ENCODE assay signal across 1 cellular context in genomic region chr16:88686439-88687253, GRCh38.
A peak's percentile ranks its signal among the peaks of the same experiment; 100 is the strongest.
TF ChIP-seq lines count a peak whose summit lies in the region.

Gene SNAI3 (minus strand): TSS chr16:88686507. CDS start chr16:88686406, 101 bp downstream.

TF ChIP-seq in HepG2, 621 proteins besides CTCF, POLR2A, EP300 and RAD21 (continued from another document):
- no peak for TF ChIP-seq RNF219 (CRISPR knock-in tag; IDR thresholded peaks at IDR 0.05)
- no peak for TF ChIP-seq SMARCE1 (IDR thresholded peaks at IDR 0.05; ENCODE audit: borderline replicate concordance)
- TF ChIP-seq MXI1 (IDR thresholded peaks at IDR 0.05; ENCODE audit: borderline replicate concordance, low read depth, low read length) = peak; percentile 65; the same call in 1 of the 3 replicates
- TF ChIP-seq HDAC2 (CRISPR knock-in tag; IDR thresholded peaks at IDR 0.05) = no peak
- TF ChIP-seq ZNF747 (CRISPR knock-in tag; IDR thresholded peaks at IDR 0.05; ENCODE audit: borderline replicate concordance) = peak; percentile 63; the same call in 1 of the 2 replicates
- TF ChIP-seq ELF4 (CRISPR knock-in tag; IDR thresholded peaks at IDR 0.05; ENCODE audit: borderline replicate concordance) = no peak
- no peak for TF ChIP-seq NR1H2 (CRISPR knock-in tag; IDR thresholded peaks at IDR 0.05; ENCODE audit: borderline replicate concordance, low read depth)
- TF ChIP-seq SP2 (CRISPR knock-in tag; IDR thresholded peaks at IDR 0.05) = peak; percentile 67
- no peak for TF ChIP-seq HOXD1 (CRISPR knock-in tag; IDR thresholded peaks at IDR 0.05)
- TF ChIP-seq ZNF749 (CRISPR knock-in tag; IDR thresholded peaks at IDR 0.05; ENCODE audit: borderline replicate concordance) = 0 out of 2 replicates have a peak, but pooled peaks have one; percentile 23
- 0 out of 2 replicates have a peak, but pooled peaks have one; percentile 9 for TF ChIP-seq ZBTB7B (CRISPR knock-in tag; IDR thresholded peaks at IDR 0.05)
- TF ChIP-seq TIGD3 (CRISPR knock-in tag; IDR thresholded peaks at IDR 0.05; ENCODE audit: borderline replicate concordance) = no peak
- TF ChIP-seq ZNF558 (CRISPR knock-in tag; IDR thresholded peaks at IDR 0.05; ENCODE audit: borderline replicate concordance) = 0 out of 2 replicates have a peak, but pooled peaks have one; percentile 63
- TF ChIP-seq CENPX (CRISPR knock-in tag; IDR thresholded peaks at IDR 0.05) = no peak
- no peak for TF ChIP-seq ZBTB33 (CRISPR knock-in tag; IDR thresholded peaks at IDR 0.05)
- TF ChIP-seq ZNF280B (CRISPR knock-in tag; IDR thresholded peaks at IDR 0.05; ENCODE audit: borderline replicate concordance) = peak; percentile 90
- 0 out of 2 replicates have a peak, but pooled peaks have one; percentile 85 for TF ChIP-seq ZBTB42 (CRISPR knock-in tag; IDR thresholded peaks at IDR 0.05)
- no peak for TF ChIP-seq AGO1 (IDR thresholded peaks at IDR 0.05; ENCODE audit: low read depth, low read length, poor library complexity, severe bottlenecking)
- no peak for TF ChIP-seq ZNF143 (CRISPR knock-in tag; IDR thresholded peaks at IDR 0.05)
- TF ChIP-seq BRD4 (CRISPR knock-in tag; IDR thresholded peaks at IDR 0.05) = no peak
- no peak for TF ChIP-seq ZNF101 (CRISPR knock-in tag; IDR thresholded peaks at IDR 0.05; ENCODE audit: borderline replicate concordance, low read depth)
- no peak for TF ChIP-seq ZNF614 (CRISPR knock-in tag; IDR thresholded peaks at IDR 0.05; ENCODE audit: borderline replicate concordance)
- no peak for TF ChIP-seq GMEB2 (CRISPR knock-in tag; IDR thresholded peaks at IDR 0.05; ENCODE audit: low read depth)
- TF ChIP-seq RBFOX2 (IDR thresholded peaks at IDR 0.05; ENCODE audit: low read depth, low read length) = no peak
- no peak for TF ChIP-seq ZNF20 (CRISPR knock-in tag; IDR thresholded peaks at IDR 0.05)
- TF ChIP-seq ZNF546 (CRISPR knock-in tag; conservative IDR thresholded peaks at IDR 0.05) = 0 out of 2 replicates have a peak, but pooled peaks have one; percentile 42
- TF ChIP-seq SUZ12 (IDR thresholded peaks at IDR 0.05; ENCODE audit: low read depth, low read length) = no peak
- no peak for TF ChIP-seq PCBP1 (IDR thresholded peaks at IDR 0.05; ENCODE audit: borderline replicate concordance, low read depth, low read length)
- TF ChIP-seq PLRG1 (conservative IDR thresholded peaks at IDR 0.05) = no peak
- 0 out of 2 replicates have a peak, but pooled peaks have one; percentile 36 for TF ChIP-seq ZNF674 (CRISPR knock-in tag; IDR thresholded peaks at IDR 0.05; ENCODE audit: low read depth)
- no peak; the same call in 1 of the 2 replicates for TF ChIP-seq ATF5 (CRISPR knock-in tag; IDR thresholded peaks at IDR 0.05; ENCODE audit: low read depth)
- TF ChIP-seq ZSCAN21 (CRISPR knock-in tag; IDR thresholded peaks at IDR 0.05; ENCODE audit: borderline replicate concordance) = 0 out of 2 replicates have a peak, but pooled peaks have one; percentile 41
- no peak for TF ChIP-seq SMAD9 (CRISPR knock-in tag; IDR thresholded peaks at IDR 0.05)
- TF ChIP-seq ZFP82 (CRISPR knock-in tag; IDR thresholded peaks at IDR 0.05; ENCODE audit: borderline replicate concordance) = 0 out of 2 replicates have a peak, but pooled peaks have one; percentile 25
- TF ChIP-seq ZNF430 (CRISPR knock-in tag; IDR thresholded peaks at IDR 0.05) = no peak
- TF ChIP-seq ZNF513 (CRISPR knock-in tag; conservative IDR thresholded peaks at IDR 0.05) = no peak
- no peak for TF ChIP-seq HMG20B (CRISPR knock-in tag; conservative IDR thresholded peaks at IDR 0.05)
